8 cellular contexts compared by ENCODE assay signal in the genomic region with DNA sequence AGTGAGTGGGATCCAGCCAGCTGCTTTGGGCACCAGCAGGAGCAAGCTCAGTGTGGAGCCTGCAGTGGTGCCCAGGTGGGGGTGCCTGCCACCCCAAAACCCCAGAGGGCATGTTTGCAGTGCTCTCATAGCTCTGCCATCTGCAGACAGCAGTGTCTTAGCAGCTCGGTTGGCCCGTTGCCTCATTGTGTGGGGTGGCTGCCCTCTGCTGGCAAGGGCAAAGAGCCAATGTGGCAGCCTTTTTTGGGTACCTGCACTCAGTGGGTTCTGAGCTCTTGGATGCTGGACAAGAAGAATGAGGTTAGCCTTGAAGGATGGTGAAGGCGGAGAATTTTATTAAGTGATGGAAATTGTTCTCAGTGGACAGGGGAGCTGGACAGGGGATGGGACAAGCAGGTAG. TPM values are rescaled to one million over a fixed set of nuclear protein-coding genes. Genes with fewer than 3 reads are reported as not detected.
DNase-seq lines count a peak whose midpoint lies in the region; ATAC-seq and TF ChIP-seq lines count a peak whose summit lies in the region.

No MANE protein-coding gene starts in this region.

- H3K27ac ChIP-seq in right atrium auricular region (no peak overlapping the region), sigmoid colon (no peak overlapping the region)

- TF ChIP-seq POLR2A in sigmoid colon (IDR thresholded peaks at IDR 0.05), result no peak

- no peak overlapping the region for H3K4me3 Mint-ChIP-seq in activated naive CD4-positive, alpha-beta T cell treated with anti-CD3 and anti-CD28 coated beads, Interleukin-2, amount 50 U/mL, for 24 hours

- no peaks in the 10 kb centered on the region for H3K36me3 Mint-ChIP-seq in activated naive CD4-positive, alpha-beta T cell treated with anti-CD3 and anti-CD28 coated beads, Interleukin-2, amount 50 U/mL, for 24 hours

- no peaks in the 10 kb centered on the region for H3K4me1 ChIP-seq in right atrium auricular region
- no peaks in the 10 kb centered on the region for H3K4me1 ChIP-seq in sigmoid colon

- H3K27ac Mint-ChIP-seq in activated naive CD4-positive, alpha-beta T cell treated with anti-CD3 and anti-CD28 coated beads, Interleukin-2, amount 50 U/mL, for 24 hours, result peak overlapping the region; percentile 24

- H3K27me3 Mint-ChIP-seq in activated naive CD4-positive, alpha-beta T cell treated with anti-CD3 and anti-CD28 coated beads, Interleukin-2, amount 50 U/mL, for 24 hours, result peaks cover 10% of the 10 kb centered on the region

- no peak for TF ChIP-seq EP300 in sigmoid colon (IDR thresholded peaks at IDR 0.05)

- H3K4me1 Mint-ChIP-seq in activated naive CD4-positive, alpha-beta T cell treated with anti-CD3 and anti-CD28 coated beads, Interleukin-2, amount 50 U/mL, for 24 hours, result peaks cover 10% of the 10 kb centered on the region

- H3K27me3 ChIP-seq in right atrium auricular region, result no peaks in the 10 kb centered on the region
- peaks cover 0 to 5% (median 0%) of the 10 kb centered on the region in 3 donors for H3K27me3 ChIP-seq in sigmoid colon

- H3K36me3 ChIP-seq in right atrium auricular region (no peaks in the 10 kb centered on the region), sigmoid colon (no peaks in the 10 kb centered on the region)

- intact Hi-C loops in Right ventricle myocardium inferior (cut with DNase I), result loop anchor here (2.0 to 5.0 kb wide), 3 partner anchors 79 to 370 kb away; no protein-coding TSS in a partner anchor
- intact Hi-C loops in sigmoid colon (cut with DNase I), result no loop called here

- 37 to 44% methylated on average over 3 of the region's 3 CpGs for WGBS in sigmoid colon, 2 donors

- ATAC-seq in Right ventricle myocardium inferior, result peak; percentile 42

- in situ Hi-C loops in KBM-7 (cut with MboI; ENCODE audit: low pct_unique_long_range_greater_than_20kb, low sequenced_read_pairs), result loop anchor here (10.0 kb wide), 1 partner anchor 77 kb away; no protein-coding TSS in a partner anchor

- no peaks in the 10 kb centered on the region for H3K9me3 Mint-ChIP-seq in activated naive CD4-positive, alpha-beta T cell treated with anti-CD3 and anti-CD28 coated beads, Interleukin-2, amount 50 U/mL, for 24 hours

- H3K4me3 ChIP-seq in right atrium auricular region, result no peak overlapping the region
- H3K4me3 ChIP-seq in sigmoid colon, result no peak overlapping the region

- no peak for TF ChIP-seq CTCF in right atrium auricular region (IDR thresholded peaks at IDR 0.05)
- TF ChIP-seq CTCF in sigmoid colon (IDR thresholded peaks at IDR 0.05), result no peak

- peak; percentile 67 for DNase-seq in Right ventricle myocardium inferior (ENCODE audit: missing footprints)
- no peak for DNase-seq in right atrium auricular region (ENCODE audit: low spot score)
- peak; percentile 70 for DNase-seq in KBM-7
- DNase-seq in SKM-1 treated with dmso at 0.1 percent for 144 hours (lab: John Stamatoyannopoulos, UW; ENCODE audit: unreplicated experiment), result peak; percentile 3
- DNase-seq in iPS-NIHi11 (ENCODE audit: low spot score), result peak; percentile 41
- peak; percentile 54 to 77 (median 66) for DNase-seq in stimulated activated CD4-positive, alpha-beta T cell treated with anti-CD3 and anti-CD28 coated beads, TNF-alpha, amount 100 ng/mL, for 24 hours (ENCODE audit: low read depth in 3 of 3)
- no peak for DNase-seq in sigmoid colon

- H3K9me3 ChIP-seq in right atrium auricular region, result no peaks in the 10 kb centered on the region
- no peaks in the 10 kb centered on the region for H3K9me3 ChIP-seq in sigmoid colon

RNA-seq across cellular contexts. Expression of a gene that starts 52.3 kb away (rescaled TPM):
- total RNA-seq in Right ventricle myocardium inferior (not detected), right atrium auricular region (not detected), sigmoid colon (not detected)
- polyA plus RNA-seq in sigmoid colon, result not detected

RNA-seq across cellular contexts. Expression of a gene that starts 54.1 kb away (rescaled TPM):
- not detected for total RNA-seq in Right ventricle myocardium inferior
- total RNA-seq in right atrium auricular region, result not detected
- not detected for total RNA-seq in sigmoid colon
- not detected for polyA plus RNA-seq in sigmoid colon

Comparison
In these comparisons a context has a peak if more than half of its experiments do, and no peak if none do; other contexts are left out.
1. DNase-seq: peak in Right ventricle myocardium inferior (single experiment), KBM-7 (single experiment), SKM-1 treated with dmso at 0.1 percent for 144 hours (single experiment), iPS-NIHi11 (single experiment) and stimulated activated CD4-positive, alpha-beta T cell treated with anti-CD3 and anti-CD28 coated beads, TNF-alpha, amount 100 ng/mL, for 24 hours (3 of 3); none in right atrium auricular region (single experiment) and sigmoid colon (single experiment).